In genomic region chr1:25033030-25033827, GRCh38 we compare ENCODE assay signal across 11 cellular contexts.
DNase-seq lines count a peak whose midpoint lies in the region; ATAC-seq and TF ChIP-seq lines count a peak whose summit lies in the region.
"Had no signal": no experiment of that assay in that cellular context is flagged by ENCODE, and none has a peak within 500 bp of the region (broad histone marks: within the 10 kb centered on the region; RNA-seq: fewer than 3 reads in every experiment).

No MANE protein-coding gene starts in this region.

- H3K36me3 ChIP-seq in OCI-LY1 (ENCODE audit: insufficient read depth, low read length) (no peaks in the 10 kb centered on the region), stomach (no peaks in the 10 kb centered on the region), mammary epithelial cell (ENCODE audit: insufficient read depth, low read length) (no peaks in the 10 kb centered on the region)

- in situ Hi-C loops in mammary epithelial cell (cut with MboI; ENCODE audit: low sequenced_read_pairs in 2 of 2), result loop anchor here in 1 of 2 donors (10.0 kb wide), 1 partner anchor 88 kb away; no protein-coding TSS in a partner anchor

- H3K4me1 ChIP-seq in OCI-LY1 (ENCODE audit: insufficient read depth, low read length, severe bottlenecking) (peaks cover 50% of the 10 kb centered on the region), stomach (peaks cover 0 to 64% (median 6%) of the 10 kb centered on the region in 4 donors), mammary epithelial cell (ENCODE audit: insufficient read depth, low read length) (peaks cover 4% of the 10 kb centered on the region)

- no peak for TF ChIP-seq CTCF in OCI-LY1 (IDR thresholded peaks at IDR 0.05; ENCODE audit: low read length)
- TF ChIP-seq CTCF in stomach (IDR thresholded peaks at IDR 0.05), result no peak
- TF ChIP-seq CTCF in mammary epithelial cell (conservative IDR thresholded peaks at IDR 0.05 in 1 of 2, IDR thresholded peaks at IDR 0.05 in 1 of 2; ENCODE audit: extremely low read depth in 1 of 2, insufficient read depth in 1 of 2, low read depth in 1 of 2, low read length in 2 of 2), result no peak

- peaks cover 74% of the 10 kb centered on the region for H3K4me1 Mint-ChIP-seq in activated naive CD4-positive, alpha-beta T cell treated with anti-CD3 and anti-CD28 coated beads, Interleukin-2, amount 10 ng/mL, durations not matched to agents 7 days and 5 days
- peaks cover 57% of the 10 kb centered on the region for H3K4me1 Mint-ChIP-seq in central memory CD8-positive, alpha-beta T cell

- dilution Hi-C loops in mammary epithelial cell (cut with HindIII; ENCODE audit: low sequenced_read_pairs), result no loop called here

- no peak for TF ChIP-seq POLR2A in stomach (IDR thresholded peaks at IDR 0.05)

- H3K27ac Mint-ChIP-seq in activated naive CD4-positive, alpha-beta T cell treated with anti-CD3 and anti-CD28 coated beads, Interleukin-2, amount 10 ng/mL, durations not matched to agents 7 days and 5 days, result peak overlapping the region; percentile 90
- peak overlapping the region; percentile 99 for H3K27ac Mint-ChIP-seq in central memory CD8-positive, alpha-beta T cell (ENCODE audit: low read depth)

- ATAC-seq in central memory CD8-positive, alpha-beta T cell (replicated peaks; ENCODE audit: extremely low read depth, poor library complexity, severe bottlenecking), result no peak
- ATAC-seq: HCT116 had no signal

- no peaks in the 10 kb centered on the region for H3F3A ChIP-seq in OCI-LY1 (ENCODE audit: insufficient read depth, low read length)

- H3K79me2 ChIP-seq in OCI-LY1 (ENCODE audit: insufficient read depth, low read length) (no peaks in the 10 kb centered on the region), mammary epithelial cell (ENCODE audit: insufficient read depth, low read length) (no peaks in the 10 kb centered on the region)

- peak overlapping the region; percentile 17 for H3K4me3 ChIP-seq in OCI-LY1 (ENCODE audit: low read depth, low read length, poor library complexity, severe bottlenecking)
- no peak overlapping the region for H3K4me3 ChIP-seq in stomach
- no peak overlapping the region for H3K4me3 ChIP-seq in mammary epithelial cell (replicated peaks in 1 of 3; ENCODE audit: insufficient read depth in 1 of 3, low read depth in 2 of 3, low read length in 3 of 3)
- H3K4me3 ChIP-seq: skin epidermis had no signal

- no peaks in the 10 kb centered on the region for H4K20me1 ChIP-seq in OCI-LY1 (ENCODE audit: insufficient read depth, low read length)
- H4K20me1 ChIP-seq in mammary epithelial cell (ENCODE audit: insufficient read depth, low read length), result no peaks in the 10 kb centered on the region

- H3K9me3 ChIP-seq in OCI-LY1 (ENCODE audit: low read length) (no peaks in the 10 kb centered on the region), stomach (no peaks in the 10 kb centered on the region), mammary epithelial cell (replicated peaks; ENCODE audit: insufficient read depth, low read length) (no peaks in the 10 kb centered on the region)

- H3K4me2 ChIP-seq in OCI-LY1 (ENCODE audit: low read length) (peak overlapping the region; percentile 58), mammary epithelial cell (ENCODE audit: insufficient read depth, low read depth, low read length) (no peak overlapping the region)

- intact Hi-C loops in stomach (cut with DNase I; ENCODE audit: low total_unique reads) (no loop called here), mammary epithelial cell (cut with micrococcal nuclease) (no loop called here)

- no peaks in the 10 kb centered on the region for H3K9me2 ChIP-seq in OCI-LY1 (ENCODE audit: low read depth, low read length)

- H3K27ac ChIP-seq in OCI-LY1 (ENCODE audit: low read depth, low read length, poor library complexity, severe bottlenecking) (peak overlapping the region; percentile 95), stomach (peak overlapping the region; percentile 36 to 67 (median 58)), mammary epithelial cell (ENCODE audit: insufficient read depth, low read depth, low read length) (no peak overlapping the region)

- no TSS peak for BruUV-seq in mammary epithelial cell (replicated peaks; lab: Mats Ljungman, UMichigan)

- CTCF ChIA-PET in activated naive CD4-positive, alpha-beta T cell treated with anti-CD3 and anti-CD28 coated beads, Interleukin-2, amount 10 ng/mL, durations not matched to agents 7 days and 5 days (lab: Charles Lee), result interaction anchor here (1.3 to 8.2 kb wide), 5 partner anchors 10 to 115 kb away, joined by 3 to 190 read pairs (median 45); partner anchors contain the start of gene RUNX3
- CTCF ChIA-PET in mammary epithelial cell (lab: Charles Lee; ENCODE audit: low non-redundant PET), result no interaction called here

- H3K27me3 Mint-ChIP-seq in activated naive CD4-positive, alpha-beta T cell treated with anti-CD3 and anti-CD28 coated beads, Interleukin-2, amount 10 ng/mL, durations not matched to agents 7 days and 5 days, result peaks cover 4% of the 10 kb centered on the region
- H3K27me3 Mint-ChIP-seq in central memory CD8-positive, alpha-beta T cell, result no peaks in the 10 kb centered on the region

- DNase-seq in activated naive CD4-positive, alpha-beta T cell treated with anti-CD3 and anti-CD28 coated beads, Interleukin-2, amount 10 ng/mL, durations not matched to agents 7 days and 5 days, result no peak
- no peak for DNase-seq in activated naive CD4-positive, alpha-beta T cell treated with anti-CD3 and anti-CD28 coated beads, Interleukin-2, amount 50 U/mL, for 16 hours
- no peak for DNase-seq in central memory CD8-positive, alpha-beta T cell (ENCODE audit: low spot score in 2 of 2)
- no peak for DNase-seq in stomach
- DNase-seq in mammary epithelial cell, result no peak
- no peak for DNase-seq in CD1c-positive myeloid dendritic cell (ENCODE audit: extremely low spot score)
- no peak for DNase-seq in DMS 273 (lab: John Stamatoyannopoulos, UW; ENCODE audit: unreplicated experiment)
- DNase-seq: NCI-H1930 had no signal

- no peak for TF ChIP-seq EP300 in stomach (IDR thresholded peaks at IDR 0.05)

- WGBS in stomach, 5 donors, result 72 to 90% (median 80%) methylated on average over 11 to 12 of the region's 12 CpGs
- 77% methylated on average over 10 of the region's 12 CpGs for WGBS in mammary epithelial cell (ENCODE audit: low coverage, missing lambda C conversion rate)

- H3K36me3 Mint-ChIP-seq in activated naive CD4-positive, alpha-beta T cell treated with anti-CD3 and anti-CD28 coated beads, Interleukin-2, amount 10 ng/mL, durations not matched to agents 7 days and 5 days, result peaks cover 2% of the 10 kb centered on the region
- peaks cover 16% of the 10 kb centered on the region for H3K36me3 Mint-ChIP-seq in central memory CD8-positive, alpha-beta T cell (ENCODE audit: insufficient read depth)

- no peaks in the 10 kb centered on the region for H3K27me3 ChIP-seq in OCI-LY1 (ENCODE audit: insufficient read depth, low read length)
- H3K27me3 ChIP-seq in stomach, result peaks cover 0 to 8% (median 0%) of the 10 kb centered on the region in 3 donors
- no peaks in the 10 kb centered on the region for H3K27me3 ChIP-seq in mammary epithelial cell (ENCODE audit: insufficient read depth, low read length)

- peak overlapping the region; percentile 32; the same call in 1 of the 2 replicates for H2AFZ ChIP-seq in OCI-LY1 (ENCODE audit: low read length)
- no peak overlapping the region for H2AFZ ChIP-seq in mammary epithelial cell (ENCODE audit: low read depth, low read length)

- H3K4me3 Mint-ChIP-seq in activated naive CD4-positive, alpha-beta T cell treated with anti-CD3 and anti-CD28 coated beads, Interleukin-2, amount 10 ng/mL, durations not matched to agents 7 days and 5 days, result no peak overlapping the region
- peak overlapping the region; percentile 61 for H3K4me3 Mint-ChIP-seq in central memory CD8-positive, alpha-beta T cell

- peak overlapping the region; percentile 61 for H3K9ac ChIP-seq in OCI-LY1 (ENCODE audit: low read length)
- no peak overlapping the region for H3K9ac ChIP-seq in mammary epithelial cell (ENCODE audit: insufficient read depth, low read length)

- H3K9me3 Mint-ChIP-seq in activated naive CD4-positive, alpha-beta T cell treated with anti-CD3 and anti-CD28 coated beads, Interleukin-2, amount 10 ng/mL, durations not matched to agents 7 days and 5 days, result no peaks in the 10 kb centered on the region
- H3K9me3 Mint-ChIP-seq in central memory CD8-positive, alpha-beta T cell, result no peaks in the 10 kb centered on the region
